ENCODE assay signal across 8 cellular contexts in the genomic region with DNA sequence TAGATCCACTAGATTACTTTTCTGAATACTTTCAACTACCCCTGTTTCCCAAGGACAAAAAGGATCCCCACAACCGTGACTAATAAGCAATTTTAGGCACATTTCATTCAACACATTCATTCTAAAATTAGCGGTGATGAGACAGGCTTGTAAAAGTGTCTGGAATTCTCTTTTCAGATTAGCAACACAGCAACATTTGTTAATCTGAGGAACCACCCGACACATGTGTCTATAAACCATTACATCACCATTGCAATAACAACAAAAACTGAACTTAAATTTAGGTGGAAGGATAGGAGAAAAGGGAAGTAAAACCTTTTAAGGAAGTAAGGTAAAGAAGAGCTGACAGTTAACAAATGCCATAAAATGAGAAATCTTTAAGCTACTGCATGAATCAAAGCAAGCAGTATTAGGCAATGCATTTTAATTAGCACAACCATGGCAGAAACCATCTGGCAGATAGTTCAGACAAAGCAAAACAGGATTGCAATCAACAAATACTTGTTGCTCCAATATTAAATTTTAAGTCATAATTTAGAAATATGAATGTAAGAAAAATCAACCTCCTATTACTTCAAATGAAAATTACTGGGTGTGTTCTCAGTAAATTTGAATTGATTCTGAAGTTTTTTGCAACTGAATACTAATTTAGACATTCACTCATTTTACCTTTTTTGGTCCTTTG. TPM values are rescaled to one million over a fixed set of nuclear protein-coding genes. Genes with fewer than 3 reads are reported as not detected.
DNase-seq lines count a peak whose midpoint lies in the region; ATAC-seq and TF ChIP-seq lines count a peak whose summit lies in the region.

No MANE protein-coding gene starts in this region.

- peaks cover 3% of the 10 kb centered on the region for H3K36me3 ChIP-seq in OCI-LY3 (replicated peaks; ENCODE audit: low read depth, low read length)
- peaks cover 6 to 57% (median 25%) of the 10 kb centered on the region in 4 donors for H3K36me3 ChIP-seq in esophagus muscularis mucosa

- no peaks in the 10 kb centered on the region for H3K27me3 Mint-ChIP-seq in CD14-positive monocyte (ENCODE audit: low read depth in 3 of 3)

- H3K4me1 ChIP-seq in OCI-LY3 (ENCODE audit: low read length) (peaks cover 12% of the 10 kb centered on the region), esophagus muscularis mucosa (peaks cover 0 to 9% (median 0%) of the 10 kb centered on the region in 4 donors)

- no peaks in the 10 kb centered on the region for H3K9me3 ChIP-seq in OCI-LY3 (ENCODE audit: insufficient read depth, low read length)
- H3K9me3 ChIP-seq in esophagus muscularis mucosa, result no peaks in the 10 kb centered on the region

- peak overlapping the region; percentile 60 for H3K4me2 ChIP-seq in OCI-LY3 (ENCODE audit: low read length)

- H3K4me3 ChIP-seq in OCI-LY3 (ENCODE audit: low read length), result peak overlapping the region; percentile 41; the same call in 1 of the 2 replicates
- no peak overlapping the region for H3K4me3 ChIP-seq in esophagus muscularis mucosa

- no peak overlapping the region for H3K9ac ChIP-seq in OCI-LY3 (ENCODE audit: low read length)

- ATAC-seq in GM21576 (IDR thresholded peaks at IDR 0.05; ENCODE audit: unreplicated experiment) (peak; percentile 88), left cardiac atrium (peak; percentile 65 to 88)

- no peaks in the 10 kb centered on the region for H3K9me3 Mint-ChIP-seq in CD14-positive monocyte

- TF ChIP-seq EP300 in esophagus muscularis mucosa (IDR thresholded peaks at IDR 0.05), result no peak

- no peak for TF ChIP-seq CTCF in CD14-positive monocyte (IDR thresholded peaks at IDR 0.05)
- TF ChIP-seq CTCF in OCI-LY3 (IDR thresholded peaks at IDR 0.05; ENCODE audit: low read depth, low read length), result no peak
- no peak for TF ChIP-seq CTCF in esophagus muscularis mucosa (IDR thresholded peaks at IDR 0.05)

- 65% methylated on average over 3 of the region's 3 CpGs for WGBS in esophagus muscularis mucosa

- H2AFZ ChIP-seq in OCI-LY3 (ENCODE audit: low read depth, low read length), result no peak overlapping the region

- intact Hi-C loops in CD14-positive monocyte (cut with micrococcal nuclease), result loop anchor here in 1 of 2 donors (2.0 kb wide), 1 partner anchor 49 kb away; the partner anchor contains the start of gene MAP3K7
- intact Hi-C loops in left cardiac atrium (cut with DNase I), result no loop called here
- intact Hi-C loops in esophagus muscularis mucosa (cut with DNase I), result no loop called here

- H3K79me2 ChIP-seq in OCI-LY3 (ENCODE audit: low read length), result no peaks in the 10 kb centered on the region

- no peaks in the 10 kb centered on the region for H4K20me1 ChIP-seq in OCI-LY3 (ENCODE audit: insufficient read depth, low read length)

- H3K27me3 ChIP-seq in OCI-LY3 (ENCODE audit: low read depth, low read length) (no peaks in the 10 kb centered on the region), esophagus muscularis mucosa (no peaks in the 10 kb centered on the region)

- H3K27ac ChIP-seq in OCI-LY3 (ENCODE audit: low read length) (no peak overlapping the region), esophagus muscularis mucosa (replicated peaks in 1 of 4) (no peak overlapping the region)

- peaks cover 17% of the 10 kb centered on the region for H3K4me1 Mint-ChIP-seq in CD14-positive monocyte

- TF ChIP-seq POLR2A in esophagus muscularis mucosa (IDR thresholded peaks at IDR 0.05; ENCODE audit: low read depth), result no peak

- H3K27ac Mint-ChIP-seq in CD14-positive monocyte, result peak overlapping the region; percentile 86 to 95 (median 91)

- DNase-seq in CD14-positive monocyte (ENCODE audit: low spot score), result peak; percentile 46
- no peak for DNase-seq in left cardiac atrium
- no peak for DNase-seq in dedifferentiated amniotic fluid mesenchymal stem cell (ENCODE audit: extremely low spot score)
- DNase-seq in NCI-H345 (lab: John Stamatoyannopoulos, UW), result no peak
- DNase-seq in activated CD4-positive, alpha-beta T cell treated with anti-CD3 and anti-CD28 coated beads for 48 hours, result no peak
- no peak for DNase-seq in esophagus muscularis mucosa (ENCODE audit: extremely low spot score)

- peaks cover 27 to 35% of the 10 kb centered on the region in 2 donors for H3K36me3 Mint-ChIP-seq in CD14-positive monocyte

- peak overlapping the region in 1 of 2 donors; percentile 49 for H3K4me3 Mint-ChIP-seq in CD14-positive monocyte

RNA-seq across cellular contexts. Expression of gene MAP3K7, which starts 49.0 kb away (rescaled TPM):
- 10 to 100 TPM; 15.3 to 20.0 TPM for polyA plus RNA-seq in CD14-positive monocyte
- total RNA-seq in left cardiac atrium, result 10 to 100 TPM; 14.0 to 17.1 TPM
- 10 to 100 TPM; 17.0 to 19.7 (median 18.2) TPM for total RNA-seq in esophagus muscularis mucosa
